In genomic region chr2:129893244-129893643, GRCh38 we compare ENCODE assay signal across 29 cellular contexts.
"Had no signal": no experiment of that assay in that cellular context is flagged by ENCODE, and none has a peak within 500 bp of the region (broad histone marks: within the 10 kb centered on the region; RNA-seq: fewer than 3 reads in every experiment).

No MANE protein-coding gene starts in this region.

- H3K27ac Mint-ChIP-seq: naive B cell; natural killer cell treated with Interleukin-12 subunit alpha and Interleukin-12 subunit beta and Interleukin-15 and Interleukin-18, amount 100 ng/mL, for 72 hours; nephron progenitor cell; progenitor cell of endocrine pancreas; stimulated activated effector memory CD8-positive, alpha-beta T cell treated with anti-CD3 and anti-CD28 coated beads, Interleukin-12 subunit alpha, Interleukin-12 subunit beta, amount 100 ng/mL, for 72 hours; stimulated activated naive B cell treated with anti-CD40 and anti-IgM and Interleukin-4, amounts not matched to agents 10 μg/mL and 1 μg/mL and 100 μg/mL, for 72 hours; stimulated activated naive CD8-positive, alpha-beta T cell treated with anti-CD3 and anti-CD28 coated beads, Interleukin-15, Interleukin-2, amounts not matched to agents 100 ng/mL and 50 ng/mL, for 24 hours; type B pancreatic cell had no signal

- H3K9me3 Mint-ChIP-seq: natural killer cell treated with Interleukin-12 subunit alpha and Interleukin-12 subunit beta and Interleukin-15 and Interleukin-18, amount 100 ng/mL, for 72 hours; neural crest cell; stimulated activated effector memory CD8-positive, alpha-beta T cell treated with anti-CD3 and anti-CD28 coated beads, Interleukin-12 subunit alpha, Interleukin-12 subunit beta, amount 100 ng/mL, for 72 hours; stimulated activated naive B cell treated with anti-CD40 and anti-IgM and Interleukin-4, amounts not matched to agents 10 μg/mL and 1 μg/mL and 100 μg/mL, for 72 hours; stimulated activated naive CD8-positive, alpha-beta T cell treated with anti-CD3 and anti-CD28 coated beads, Interleukin-15, Interleukin-2, amounts not matched to agents 100 ng/mL and 50 ng/mL, for 24 hours; type B pancreatic cell had no signal

- H3K36me3 ChIP-seq: neutrophil, ovary, right lobe of liver, sigmoid colon, stomach, thoracic aorta, thyroid gland, tibial nerve, vagina had no signal

- H3K27ac ChIP-seq: neutrophil, ovary, parathyroid adenoma, psoas muscle, right lobe of liver, sigmoid colon, stomach, thoracic aorta, thyroid gland, tibial nerve, vagina had no signal

- DNase-seq: naive B cell; naive thymus-derived CD8-positive, alpha-beta T cell; nephron progenitor cell; nucleus accumbens; ovary; psoas muscle; right cardiac atrium; right lobe of liver; sigmoid colon; small intestine; stimulated activated CD4-positive, alpha-beta T cell treated with anti-CD3 and anti-CD28 coated beads, Interleukin-15, amount 100 ng/mL, for 24 hours; stimulated activated CD4-positive, alpha-beta T cell treated with anti-CD3 and anti-CD28 coated beads, Interleukin-2, amount 100 ng/mL, for 24 hours; stimulated activated CD4-positive, alpha-beta T cell treated with anti-CD3 and anti-CD28 coated beads, Interleukin-2, amount 100 ng/mL, for 48 hours; stimulated activated CD4-positive, alpha-beta T cell treated with anti-CD3 and anti-CD28 coated beads, Interleukin-4, amount 100 ng/mL, for 24 hours; stimulated activated naive B cell treated with anti-CD40 and anti-IgM and Interleukin-4, amounts not matched to agents 10 μg/mL and 1 μg/mL and 100 μg/mL, for 72 hours; stimulated activated naive CD4-positive, alpha-beta T cell treated with Interleukin-2 at 50 U/mL for 16 hours; thyroid gland had no signal

- H3K4me1 Mint-ChIP-seq: naive B cell; naive thymus-derived CD8-positive, alpha-beta T cell; stimulated activated effector memory CD8-positive, alpha-beta T cell treated with anti-CD3 and anti-CD28 coated beads, Interleukin-12 subunit alpha, Interleukin-12 subunit beta, amount 100 ng/mL, for 72 hours; stimulated activated naive B cell treated with anti-CD40 and anti-IgM and Interleukin-4, amounts not matched to agents 10 μg/mL and 1 μg/mL and 100 μg/mL, for 72 hours had no signal

- H3K4me3 ChIP-seq: ovary, psoas muscle, right lobe of liver, sigmoid colon, stomach, thoracic aorta, thyroid gland, tibial nerve, vagina had no signal

- ATAC-seq: naive thymus-derived CD8-positive, alpha-beta T cell; natural killer cell treated with Interleukin-12 subunit alpha and Interleukin-12 subunit beta and Interleukin-15 and Interleukin-18, amount 100 ng/mL, for 72 hours; psoas muscle; right cardiac atrium; right lobe of liver; stimulated activated effector memory CD8-positive, alpha-beta T cell treated with anti-CD3 and anti-CD28 coated beads, Interleukin-12 subunit alpha, Interleukin-12 subunit beta, amount 100 ng/mL, for 72 hours; stimulated activated naive B cell treated with anti-CD40 and anti-IgM and Interleukin-4, amounts not matched to agents 10 μg/mL and 1 μg/mL and 100 μg/mL, for 72 hours had no signal

- H3K36me3 Mint-ChIP-seq: naive B cell; naive thymus-derived CD8-positive, alpha-beta T cell; natural killer cell treated with Interleukin-12 subunit alpha and Interleukin-12 subunit beta and Interleukin-15 and Interleukin-18, amount 100 ng/mL, for 72 hours; stimulated activated effector memory CD8-positive, alpha-beta T cell treated with anti-CD3 and anti-CD28 coated beads, Interleukin-12 subunit alpha, Interleukin-12 subunit beta, amount 100 ng/mL, for 72 hours; stimulated activated naive B cell treated with anti-CD40 and anti-IgM and Interleukin-4, amounts not matched to agents 10 μg/mL and 1 μg/mL and 100 μg/mL, for 72 hours; type B pancreatic cell had no signal

- H3K27me3 ChIP-seq: neutrophil, ovary, right lobe of liver, thyroid gland, tibial nerve, vagina had no signal

- H3K4me1 ChIP-seq: parathyroid adenoma, psoas muscle, right lobe of liver, sigmoid colon, stomach, thyroid gland, tibial nerve, vagina had no signal

- H3K4me3 Mint-ChIP-seq: naive B cell; naive thymus-derived CD8-positive, alpha-beta T cell; natural killer cell treated with Interleukin-12 subunit alpha and Interleukin-12 subunit beta and Interleukin-15 and Interleukin-18, amount 100 ng/mL, for 72 hours; nephron progenitor cell; neural crest cell; stimulated activated effector memory CD8-positive, alpha-beta T cell treated with anti-CD3 and anti-CD28 coated beads, Interleukin-12 subunit alpha, Interleukin-12 subunit beta, amount 100 ng/mL, for 72 hours; stimulated activated naive B cell treated with anti-CD40 and anti-IgM and Interleukin-4, amounts not matched to agents 10 μg/mL and 1 μg/mL and 100 μg/mL, for 72 hours; stimulated activated naive CD8-positive, alpha-beta T cell treated with anti-CD3 and anti-CD28 coated beads, Interleukin-15, Interleukin-2, amounts not matched to agents 100 ng/mL and 50 ng/mL, for 24 hours; type B pancreatic cell had no signal

- H3K9me3 ChIP-seq: neutrophil, ovary, psoas muscle, right lobe of liver, sigmoid colon, thoracic aorta, thyroid gland, tibial nerve, vagina had no signal
